ENCODE assay signal across 1 cellular context in genomic region chr9:135992486-135993408, GRCh38.
TF ChIP-seq lines count a peak whose summit lies in the region.

No MANE protein-coding gene starts in this region.

TF ChIP-seq in K562, 482 proteins besides CTCF, POLR2A, EP300 and RAD21 (continued from another document and continues in another):
- TF ChIP-seq, protein P1, sequence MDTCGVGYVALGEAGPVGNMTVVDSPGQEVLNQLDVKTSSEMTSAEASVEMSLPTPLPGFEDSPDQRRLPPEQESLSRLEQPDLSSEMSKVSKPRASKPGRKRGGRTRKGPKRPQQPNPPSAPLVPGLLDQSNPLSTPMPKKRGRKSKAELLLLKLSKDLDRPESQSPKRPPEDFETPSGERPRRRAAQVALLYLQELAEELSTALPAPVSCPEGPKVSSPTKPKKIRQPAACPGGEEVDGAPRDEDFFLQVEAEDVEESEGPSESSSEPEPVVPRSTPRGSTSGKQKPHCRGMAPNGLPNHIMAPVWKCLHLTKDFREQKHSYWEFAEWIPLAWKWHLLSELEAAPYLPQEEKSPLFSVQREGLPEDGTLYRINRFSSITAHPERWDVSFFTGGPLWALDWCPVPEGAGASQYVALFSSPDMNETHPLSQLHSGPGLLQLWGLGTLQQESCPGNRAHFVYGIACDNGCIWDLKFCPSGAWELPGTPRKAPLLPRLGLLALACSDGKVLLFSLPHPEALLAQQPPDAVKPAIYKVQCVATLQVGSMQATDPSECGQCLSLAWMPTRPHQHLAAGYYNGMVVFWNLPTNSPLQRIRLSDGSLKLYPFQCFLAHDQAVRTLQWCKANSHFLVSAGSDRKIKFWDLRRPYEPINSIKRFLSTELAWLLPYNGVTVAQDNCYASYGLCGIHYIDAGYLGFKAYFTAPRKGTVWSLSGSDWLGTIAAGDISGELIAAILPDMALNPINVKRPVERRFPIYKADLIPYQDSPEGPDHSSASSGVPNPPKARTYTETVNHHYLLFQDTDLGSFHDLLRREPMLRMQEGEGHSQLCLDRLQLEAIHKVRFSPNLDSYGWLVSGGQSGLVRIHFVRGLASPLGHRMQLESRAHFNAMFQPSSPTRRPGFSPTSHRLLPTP (IDR thresholded peaks at IDR 0.05; ENCODE audit: borderline replicate concordance, extremely low read depth, insufficient read length), result no peak
- TF ChIP-seq MTA3 (IDR thresholded peaks at IDR 0.05; ENCODE audit: borderline replicate concordance) (0 out of 2 replicates have a peak, but pooled peaks have one; percentile 57), RBFOX2 (IDR thresholded peaks at IDR 0.05; ENCODE audit: low read depth, low read length) (peak; percentile 70), ZNF134 (CRISPR knock-in tag; conservative IDR thresholded peaks at IDR 0.05) (no peak), PHTF2 (CRISPR knock-in tag; IDR thresholded peaks at IDR 0.05) (no peak), FOXK1 (CRISPR knock-in tag; IDR thresholded peaks at IDR 0.05; ENCODE audit: borderline replicate concordance) (no peak), ZFP30 (CRISPR knock-in tag; IDR thresholded peaks at IDR 0.05; ENCODE audit: borderline replicate concordance) (no peak), CREB1 (IDR thresholded peaks at IDR 0.05) (peak; percentile 46; the same call in 1 of the 2 replicates), CREB1 (CRISPR knock-in tag; IDR thresholded peaks at IDR 0.05) (no peak; the same call in 1 of the 2 replicates), NR2C2 (CRISPR knock-in tag; IDR thresholded peaks at IDR 0.05) (no peak), NR2C2 (tag; IDR thresholded peaks at IDR 0.05) (peak; percentile 28; the same call in 1 of the 2 replicates), U2AF1 (optimal IDR thresholded peaks at IDR 0.05; ENCODE audit: low read depth, low read length) (no peak), TRIM24 (IDR thresholded peaks at IDR 0.05) (peak; percentile 61 to 88; a peak in 3 of 4 replicates), ZNF584 (CRISPR knock-in tag; IDR thresholded peaks at IDR 0.05; ENCODE audit: low read depth) (peak; percentile 74; the same call in 1 of the 2 replicates), ARID2 (IDR thresholded peaks at IDR 0.05) (no peak), ZBTB11 (CRISPR knock-in tag; IDR thresholded peaks at IDR 0.05) (peak in 1 of 3 experiments; percentile 55; a peak in 1 of 6 replicates), KHSRP (IDR thresholded peaks at IDR 0.05) (no peak), SPI1 (IDR thresholded peaks at IDR 0.05; ENCODE audit: borderline replicate concordance, low read depth, low read length) (peak; percentile 40; the same call in 1 of the 2 replicates), ATF7 (IDR thresholded peaks at IDR 0.05) (peak; percentile 53; the same call in 1 of the 2 replicates), NFIC (IDR thresholded peaks at IDR 0.05) (peak; percentile 92), RAD51 (IDR thresholded peaks at IDR 0.05; ENCODE audit: borderline replicate concordance, low read depth) (no peak; the same call in 1 of the 2 replicates), ADNP (tag; IDR thresholded peaks at IDR 0.05) (no peak), AFF1 (IDR thresholded peaks at IDR 0.05; ENCODE audit: low read depth in 1 of 2, partially characterized antibody in 2 of 2) (no peak), ZNF436 (CRISPR knock-in tag; IDR thresholded peaks at IDR 0.05) (no peak)
- TF ChIP-seq, protein P2, sequence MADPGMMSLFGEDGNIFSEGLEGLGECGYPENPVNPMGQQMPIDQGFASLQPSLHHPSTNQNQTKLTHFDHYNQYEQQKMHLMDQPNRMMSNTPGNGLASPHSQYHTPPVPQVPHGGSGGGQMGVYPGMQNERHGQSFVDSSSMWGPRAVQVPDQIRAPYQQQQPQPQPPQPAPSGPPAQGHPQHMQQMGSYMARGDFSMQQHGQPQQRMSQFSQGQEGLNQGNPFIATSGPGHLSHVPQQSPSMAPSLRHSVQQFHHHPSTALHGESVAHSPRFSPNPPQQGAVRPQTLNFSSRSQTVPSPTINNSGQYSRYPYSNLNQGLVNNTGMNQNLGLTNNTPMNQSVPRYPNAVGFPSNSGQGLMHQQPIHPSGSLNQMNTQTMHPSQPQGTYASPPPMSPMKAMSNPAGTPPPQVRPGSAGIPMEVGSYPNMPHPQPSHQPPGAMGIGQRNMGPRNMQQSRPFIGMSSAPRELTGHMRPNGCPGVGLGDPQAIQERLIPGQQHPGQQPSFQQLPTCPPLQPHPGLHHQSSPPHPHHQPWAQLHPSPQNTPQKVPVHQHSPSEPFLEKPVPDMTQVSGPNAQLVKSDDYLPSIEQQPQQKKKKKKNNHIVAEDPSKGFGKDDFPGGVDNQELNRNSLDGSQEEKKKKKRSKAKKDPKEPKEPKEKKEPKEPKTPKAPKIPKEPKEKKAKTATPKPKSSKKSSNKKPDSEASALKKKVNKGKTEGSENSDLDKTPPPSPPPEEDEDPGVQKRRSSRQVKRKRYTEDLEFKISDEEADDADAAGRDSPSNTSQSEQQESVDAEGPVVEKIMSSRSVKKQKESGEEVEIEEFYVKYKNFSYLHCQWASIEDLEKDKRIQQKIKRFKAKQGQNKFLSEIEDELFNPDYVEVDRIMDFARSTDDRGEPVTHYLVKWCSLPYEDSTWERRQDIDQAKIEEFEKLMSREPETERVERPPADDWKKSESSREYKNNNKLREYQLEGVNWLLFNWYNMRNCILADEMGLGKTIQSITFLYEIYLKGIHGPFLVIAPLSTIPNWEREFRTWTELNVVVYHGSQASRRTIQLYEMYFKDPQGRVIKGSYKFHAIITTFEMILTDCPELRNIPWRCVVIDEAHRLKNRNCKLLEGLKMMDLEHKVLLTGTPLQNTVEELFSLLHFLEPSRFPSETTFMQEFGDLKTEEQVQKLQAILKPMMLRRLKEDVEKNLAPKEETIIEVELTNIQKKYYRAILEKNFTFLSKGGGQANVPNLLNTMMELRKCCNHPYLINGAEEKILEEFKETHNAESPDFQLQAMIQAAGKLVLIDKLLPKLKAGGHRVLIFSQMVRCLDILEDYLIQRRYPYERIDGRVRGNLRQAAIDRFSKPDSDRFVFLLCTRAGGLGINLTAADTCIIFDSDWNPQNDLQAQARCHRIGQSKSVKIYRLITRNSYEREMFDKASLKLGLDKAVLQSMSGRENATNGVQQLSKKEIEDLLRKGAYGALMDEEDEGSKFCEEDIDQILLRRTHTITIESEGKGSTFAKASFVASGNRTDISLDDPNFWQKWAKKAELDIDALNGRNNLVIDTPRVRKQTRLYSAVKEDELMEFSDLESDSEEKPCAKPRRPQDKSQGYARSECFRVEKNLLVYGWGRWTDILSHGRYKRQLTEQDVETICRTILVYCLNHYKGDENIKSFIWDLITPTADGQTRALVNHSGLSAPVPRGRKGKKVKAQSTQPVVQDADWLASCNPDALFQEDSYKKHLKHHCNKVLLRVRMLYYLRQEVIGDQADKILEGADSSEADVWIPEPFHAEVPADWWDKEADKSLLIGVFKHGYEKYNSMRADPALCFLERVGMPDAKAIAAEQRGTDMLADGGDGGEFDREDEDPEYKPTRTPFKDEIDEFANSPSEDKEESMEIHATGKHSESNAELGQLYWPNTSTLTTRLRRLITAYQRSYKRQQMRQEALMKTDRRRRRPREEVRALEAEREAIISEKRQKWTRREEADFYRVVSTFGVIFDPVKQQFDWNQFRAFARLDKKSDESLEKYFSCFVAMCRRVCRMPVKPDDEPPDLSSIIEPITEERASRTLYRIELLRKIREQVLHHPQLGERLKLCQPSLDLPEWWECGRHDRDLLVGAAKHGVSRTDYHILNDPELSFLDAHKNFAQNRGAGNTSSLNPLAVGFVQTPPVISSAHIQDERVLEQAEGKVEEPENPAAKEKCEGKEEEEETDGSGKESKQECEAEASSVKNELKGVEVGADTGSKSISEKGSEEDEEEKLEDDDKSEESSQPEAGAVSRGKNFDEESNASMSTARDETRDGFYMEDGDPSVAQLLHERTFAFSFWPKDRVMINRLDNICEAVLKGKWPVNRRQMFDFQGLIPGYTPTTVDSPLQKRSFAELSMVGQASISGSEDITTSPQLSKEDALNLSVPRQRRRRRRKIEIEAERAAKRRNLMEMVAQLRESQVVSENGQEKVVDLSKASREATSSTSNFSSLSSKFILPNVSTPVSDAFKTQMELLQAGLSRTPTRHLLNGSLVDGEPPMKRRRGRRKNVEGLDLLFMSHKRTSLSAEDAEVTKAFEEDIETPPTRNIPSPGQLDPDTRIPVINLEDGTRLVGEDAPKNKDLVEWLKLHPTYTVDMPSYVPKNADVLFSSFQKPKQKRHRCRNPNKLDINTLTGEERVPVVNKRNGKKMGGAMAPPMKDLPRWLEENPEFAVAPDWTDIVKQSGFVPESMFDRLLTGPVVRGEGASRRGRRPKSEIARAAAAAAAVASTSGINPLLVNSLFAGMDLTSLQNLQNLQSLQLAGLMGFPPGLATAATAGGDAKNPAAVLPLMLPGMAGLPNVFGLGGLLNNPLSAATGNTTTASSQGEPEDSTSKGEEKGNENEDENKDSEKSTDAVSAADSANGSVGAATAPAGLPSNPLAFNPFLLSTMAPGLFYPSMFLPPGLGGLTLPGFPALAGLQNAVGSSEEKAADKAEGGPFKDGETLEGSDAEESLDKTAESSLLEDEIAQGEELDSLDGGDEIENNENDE (IDR thresholded peaks at IDR 0.05; ENCODE audit: low read depth, low read length), result no peak
- TF ChIP-seq, protein P3, sequence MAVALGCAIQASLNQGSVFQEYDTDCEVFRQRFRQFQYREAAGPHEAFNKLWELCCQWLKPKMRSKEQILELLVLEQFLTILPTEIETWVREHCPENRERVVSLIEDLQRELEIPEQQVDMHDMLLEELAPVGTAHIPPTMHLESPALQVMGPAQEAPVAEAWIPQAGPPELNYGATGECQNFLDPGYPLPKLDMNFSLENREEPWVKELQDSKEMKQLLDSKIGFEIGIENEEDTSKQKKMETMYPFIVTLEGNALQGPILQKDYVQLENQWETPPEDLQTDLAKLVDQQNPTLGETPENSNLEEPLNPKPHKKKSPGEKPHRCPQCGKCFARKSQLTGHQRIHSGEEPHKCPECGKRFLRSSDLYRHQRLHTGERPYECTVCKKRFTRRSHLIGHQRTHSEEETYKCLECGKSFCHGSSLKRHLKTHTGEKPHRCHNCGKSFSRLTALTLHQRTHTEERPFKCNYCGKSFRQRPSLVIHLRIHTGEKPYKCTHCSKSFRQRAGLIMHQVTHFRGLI (CRISPR knock-in tag; IDR thresholded peaks at IDR 0.05), result no peak
- TF ChIP-seq, protein P4, sequence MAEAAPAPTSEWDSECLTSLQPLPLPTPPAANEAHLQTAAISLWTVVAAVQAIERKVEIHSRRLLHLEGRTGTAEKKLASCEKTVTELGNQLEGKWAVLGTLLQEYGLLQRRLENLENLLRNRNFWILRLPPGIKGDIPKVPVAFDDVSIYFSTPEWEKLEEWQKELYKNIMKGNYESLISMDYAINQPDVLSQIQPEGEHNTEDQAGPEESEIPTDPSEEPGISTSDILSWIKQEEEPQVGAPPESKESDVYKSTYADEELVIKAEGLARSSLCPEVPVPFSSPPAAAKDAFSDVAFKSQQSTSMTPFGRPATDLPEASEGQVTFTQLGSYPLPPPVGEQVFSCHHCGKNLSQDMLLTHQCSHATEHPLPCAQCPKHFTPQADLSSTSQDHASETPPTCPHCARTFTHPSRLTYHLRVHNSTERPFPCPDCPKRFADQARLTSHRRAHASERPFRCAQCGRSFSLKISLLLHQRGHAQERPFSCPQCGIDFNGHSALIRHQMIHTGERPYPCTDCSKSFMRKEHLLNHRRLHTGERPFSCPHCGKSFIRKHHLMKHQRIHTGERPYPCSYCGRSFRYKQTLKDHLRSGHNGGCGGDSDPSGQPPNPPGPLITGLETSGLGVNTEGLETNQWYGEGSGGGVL (CRISPR knock-in tag; IDR thresholded peaks at IDR 0.05), result no peak
